17 cellular contexts compared by ENCODE assay signal in the genomic region with DNA sequence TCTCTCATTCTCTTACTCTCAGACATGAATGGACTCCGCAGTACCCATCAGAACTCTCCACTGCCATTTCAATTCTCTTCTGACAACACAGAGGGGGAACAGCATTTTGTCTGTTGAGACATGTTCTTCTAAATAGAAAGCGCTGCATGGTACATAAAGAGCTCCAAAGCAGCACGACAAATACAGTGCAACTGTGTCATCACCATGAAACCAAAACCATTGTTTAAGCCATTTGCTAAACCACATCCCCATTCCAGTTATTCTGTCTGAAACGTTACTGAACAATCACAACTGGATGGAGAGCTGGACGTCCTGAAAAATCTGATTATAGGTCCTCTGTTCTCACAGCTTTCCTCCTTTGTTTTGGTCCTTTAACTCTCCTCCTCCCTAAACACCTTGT. TPM values are rescaled to one million over a fixed set of nuclear protein-coding genes. Genes with fewer than 3 reads are reported as not detected.
"Had no signal": no experiment of that assay in that cellular context is flagged by ENCODE, and none has a peak within 500 bp of the region (broad histone marks: within the 10 kb centered on the region; RNA-seq: fewer than 3 reads in every experiment).

No MANE protein-coding gene starts in this region.

- H3K36me3 Mint-ChIP-seq: activated naive CD8-positive, alpha-beta T cell; immature natural killer cell; natural killer cell had no signal

- H3K27ac Mint-ChIP-seq: activated naive CD8-positive, alpha-beta T cell; activated T-cell treated with anti-CD3 and anti-CD28 coated beads, Interleukin-2, amount 50 U/mL, for 24 hours; dendritic cell treated with granulocyte-macrophage colony-stimulating factor and Interleukin-4, amounts not matched to agents 40 ng/mL and 50 ng/mL, for 4 days; immature natural killer cell; natural killer cell had no signal

- ATAC-seq: activated CD4-positive, CD25-positive, alpha-beta regulatory T cell treated with anti-CD3 and anti-CD28 coated beads, Interleukin-2, amount 50 U/mL, for 24 hours; natural killer cell had no signal

- H3K9me3 Mint-ChIP-seq: dendritic cell treated with granulocyte-macrophage colony-stimulating factor and Interleukin-4, amounts not matched to agents 40 ng/mL and 50 ng/mL, for 4 days had no signal

- H3K4me3 Mint-ChIP-seq: activated naive CD8-positive, alpha-beta T cell; activated T-cell treated with anti-CD3 and anti-CD28 coated beads, Interleukin-2, amount 50 U/mL, for 24 hours; dendritic cell treated with granulocyte-macrophage colony-stimulating factor and Interleukin-4, amounts not matched to agents 40 ng/mL and 50 ng/mL, for 4 days; immature natural killer cell; natural killer cell had no signal

- H3K4me1 Mint-ChIP-seq: immature natural killer cell, natural killer cell had no signal

- DNase-seq: activated effector memory CD4-positive, alpha-beta T cell treated with Interleukin-2 at 50 U/mL for 16 hours; activated T-cell treated with anti-CD3 and anti-CD28 coated beads, Interleukin-2, amount 50 U/mL, for 24 hours; amygdala; brain microvascular endothelial cell; cerebellar nuclear complex; immature natural killer cell; lower lobe of right lung; natural killer cell; occipital lobe; stimulated activated CD4-positive, alpha-beta T cell treated with anti-CD3 and anti-CD28 coated beads, Interleukin-15, amount 100 ng/mL, for 24 hours; stimulated activated CD4-positive, alpha-beta T cell treated with anti-CD3 and anti-CD28 coated beads, Interleukin-4, amount 100 ng/mL, for 4 hours; thyroid gland; uterus had no signal

RNA-seq across cellular contexts. Expression of a gene that starts 17.9 kb away (rescaled TPM):
- total RNA-seq: T-helper 2 cell treated with Interferon-gamma antibody and Interleukin-4, amounts not matched to agents 100 ng/mL and 5 ng/mL, for 36 hours had no signal
- polyA plus RNA-seq: immature natural killer cell had no signal
